21 cellular contexts compared by ENCODE assay signal in genomic region chr5:55003432-55004065, GRCh38. TPM values are rescaled to one million over a fixed set of nuclear protein-coding genes. Genes with fewer than 3 reads are reported as not detected.
"Had no signal": no experiment of that assay in that cellular context is flagged by ENCODE, and none has a peak within 500 bp of the region (broad histone marks: within the 10 kb centered on the region; RNA-seq: fewer than 3 reads in every experiment).

No MANE protein-coding gene starts in this region.

- DNase-seq: erythroblast; gastrocnemius medialis; heart right ventricle; hypothalamus; kidney glomerular epithelial cell; mammary epithelial cell; naive thymus-derived CD4-positive, alpha-beta T cell; nephron progenitor cell; psoas muscle; retina; right lobe of liver; stimulated activated CD4-positive, alpha-beta T cell treated with anti-CD3 and anti-CD28 coated beads, Interleukin-4, amount 100 ng/mL, for 1 hour; testis; transverse colon had no signal

- H3K36me3 Mint-ChIP-seq: stimulated activated memory B cell treated with anti-CD40 and anti-IgM and Interleukin-4, amounts not matched to agents 10 μg/mL and 1 μg/mL and 100 μg/mL, for 72 hours had no signal

- H3K4me1 Mint-ChIP-seq: nephron progenitor cell; stimulated activated memory B cell treated with anti-CD40 and anti-IgM and Interleukin-4, amounts not matched to agents 10 μg/mL and 1 μg/mL and 100 μg/mL, for 72 hours had no signal

- H3K27ac ChIP-seq: gastrocnemius medialis, heart right ventricle, psoas muscle, right lobe of liver, testis, transverse colon had no signal

- H3K9me3 ChIP-seq: gastrocnemius medialis, psoas muscle, right lobe of liver, testis, transverse colon had no signal

- H3K4me3 ChIP-seq: gastrocnemius medialis, heart right ventricle, psoas muscle, right lobe of liver, testis, transverse colon had no signal

- H3K27ac Mint-ChIP-seq: dendritic cell treated with granulocyte-macrophage colony-stimulating factor and Interleukin-4, amounts not matched to agents 40 ng/mL and 50 ng/mL, for 4 days; nephron progenitor cell; stimulated activated memory B cell treated with anti-CD40 and anti-IgM and Interleukin-4, amounts not matched to agents 10 μg/mL and 1 μg/mL and 100 μg/mL, for 72 hours; stimulated activated naive CD8-positive, alpha-beta T cell treated with anti-CD3 and anti-CD28 coated beads, Interleukin-15, Interleukin-2, amounts not matched to agents 100 ng/mL and 50 ng/mL, for 24 hours had no signal

- H3K4me1 ChIP-seq: gastrocnemius medialis, heart right ventricle, psoas muscle, right lobe of liver, testis, transverse colon had no signal

- H3K27me3 Mint-ChIP-seq: dendritic cell treated with granulocyte-macrophage colony-stimulating factor and Interleukin-4, amounts not matched to agents 40 ng/mL and 50 ng/mL, for 4 days; stimulated activated naive CD8-positive, alpha-beta T cell treated with anti-CD3 and anti-CD28 coated beads, Interleukin-15, Interleukin-2, amounts not matched to agents 100 ng/mL and 50 ng/mL, for 24 hours had no signal

- H3K27me3 ChIP-seq: gastrocnemius medialis, right lobe of liver, testis, transverse colon had no signal

- H3K9me3 Mint-ChIP-seq: dendritic cell treated with granulocyte-macrophage colony-stimulating factor and Interleukin-4, amounts not matched to agents 40 ng/mL and 50 ng/mL, for 4 days had no signal

- H3K36me3 ChIP-seq: gastrocnemius medialis, heart right ventricle, right lobe of liver, transverse colon had no signal

- H3K4me3 Mint-ChIP-seq: dendritic cell treated with granulocyte-macrophage colony-stimulating factor and Interleukin-4, amounts not matched to agents 40 ng/mL and 50 ng/mL, for 4 days; naive thymus-derived CD4-positive, alpha-beta T cell; nephron progenitor cell; stimulated activated memory B cell treated with anti-CD40 and anti-IgM and Interleukin-4, amounts not matched to agents 10 μg/mL and 1 μg/mL and 100 μg/mL, for 72 hours; stimulated activated naive CD8-positive, alpha-beta T cell treated with anti-CD3 and anti-CD28 coated beads, Interleukin-15, Interleukin-2, amounts not matched to agents 100 ng/mL and 50 ng/mL, for 24 hours had no signal

RNA-seq across cellular contexts. Expression of gene ESM1, which starts 18.2 kb away (rescaled TPM):
- total RNA-seq: mesenteric fat pad, mononuclear cell, subcutaneous adipose tissue, transverse colon, ureter had no signal

RNA-seq across cellular contexts. Expression of gene GZMK, which starts 20.5 kb away (rescaled TPM):
- total RNA-seq: mammary epithelial cell had no signal
